Comparison of ENCODE assay signal across 1 cellular context in the genomic region with DNA sequence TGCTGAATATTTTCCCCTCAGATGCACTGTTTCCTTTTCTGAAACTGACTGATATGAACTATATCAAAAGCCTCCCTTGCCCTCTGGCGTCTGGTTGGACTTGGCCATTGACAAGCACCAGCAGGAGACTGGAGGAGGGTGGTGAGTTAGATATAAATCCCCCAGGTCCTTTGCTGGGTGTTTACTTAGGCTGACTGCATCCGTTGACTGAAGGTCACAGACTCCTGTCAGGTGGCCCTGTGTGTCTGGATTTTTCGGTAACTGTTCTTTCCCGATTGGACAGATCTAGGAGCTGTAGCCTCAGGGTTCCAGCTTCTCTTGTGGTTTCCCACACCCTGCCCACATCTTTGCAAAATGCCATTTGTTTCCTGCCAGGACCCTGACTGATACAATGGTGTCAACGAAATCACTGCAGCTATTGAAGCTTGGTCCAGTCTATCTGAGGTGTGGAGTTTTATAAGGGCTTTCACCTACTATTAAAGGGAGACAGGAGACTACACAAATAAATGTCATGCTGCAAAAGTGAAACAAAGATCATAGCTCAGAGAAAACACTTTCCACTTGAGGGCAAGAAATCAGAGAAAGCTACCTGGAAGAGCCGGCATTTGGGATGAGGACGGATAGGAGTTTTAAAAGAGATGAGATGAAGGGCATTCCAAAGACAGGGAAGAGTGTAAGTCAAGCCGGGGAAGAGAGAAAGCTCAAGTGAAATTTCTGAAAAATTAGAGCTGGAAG.
TF ChIP-seq lines count a peak whose summit lies in the region.

No MANE protein-coding gene starts in this region.

TF ChIP-seq in HepG2, 621 proteins besides CTCF, POLR2A, EP300 and RAD21 (continued from another document and continues in another):
- TF ChIP-seq ATF2 (CRISPR knock-in tag; IDR thresholded peaks at IDR 0.05), result peak; percentile 39; the same call in 1 of the 2 replicates
- TF ChIP-seq DZIP1 (CRISPR knock-in tag; IDR thresholded peaks at IDR 0.05), result no peak
- TF ChIP-seq, protein P1, sequence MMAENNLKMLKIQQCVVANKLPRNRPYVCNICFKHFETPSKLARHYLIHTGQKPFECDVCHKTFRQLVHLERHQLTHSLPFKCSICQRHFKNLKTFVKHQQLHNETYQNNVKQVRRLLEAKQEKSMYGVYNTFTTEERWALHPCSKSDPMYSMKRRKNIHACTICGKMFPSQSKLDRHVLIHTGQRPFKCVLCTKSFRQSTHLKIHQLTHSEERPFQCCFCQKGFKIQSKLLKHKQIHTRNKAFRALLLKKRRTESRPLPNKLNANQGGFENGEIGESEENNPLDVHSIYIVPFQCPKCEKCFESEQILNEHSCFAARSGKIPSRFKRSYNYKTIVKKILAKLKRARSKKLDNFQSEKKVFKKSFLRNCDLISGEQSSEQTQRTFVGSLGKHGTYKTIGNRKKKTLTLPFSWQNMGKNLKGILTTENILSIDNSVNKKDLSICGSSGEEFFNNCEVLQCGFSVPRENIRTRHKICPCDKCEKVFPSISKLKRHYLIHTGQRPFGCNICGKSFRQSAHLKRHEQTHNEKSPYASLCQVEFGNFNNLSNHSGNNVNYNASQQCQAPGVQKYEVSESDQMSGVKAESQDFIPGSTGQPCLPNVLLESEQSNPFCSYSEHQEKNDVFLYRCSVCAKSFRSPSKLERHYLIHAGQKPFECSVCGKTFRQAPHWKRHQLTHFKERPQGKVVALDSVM (CRISPR knock-in tag; IDR thresholded peaks at IDR 0.05), result no peak
- no peak for TF ChIP-seq KAT2B (IDR thresholded peaks at IDR 0.05; ENCODE audit: borderline replicate concordance, low read depth, low read length)
- 0 out of 2 replicates have a peak, but pooled peaks have one; percentile 27 for TF ChIP-seq ZBTB25 (CRISPR knock-in tag; IDR thresholded peaks at IDR 0.05)
- TF ChIP-seq ZNF414 (CRISPR knock-in tag; IDR thresholded peaks at IDR 0.05), result no peak
- no peak for TF ChIP-seq NFATC3 (CRISPR knock-in tag; IDR thresholded peaks at IDR 0.05)
- TF ChIP-seq, protein P2, sequence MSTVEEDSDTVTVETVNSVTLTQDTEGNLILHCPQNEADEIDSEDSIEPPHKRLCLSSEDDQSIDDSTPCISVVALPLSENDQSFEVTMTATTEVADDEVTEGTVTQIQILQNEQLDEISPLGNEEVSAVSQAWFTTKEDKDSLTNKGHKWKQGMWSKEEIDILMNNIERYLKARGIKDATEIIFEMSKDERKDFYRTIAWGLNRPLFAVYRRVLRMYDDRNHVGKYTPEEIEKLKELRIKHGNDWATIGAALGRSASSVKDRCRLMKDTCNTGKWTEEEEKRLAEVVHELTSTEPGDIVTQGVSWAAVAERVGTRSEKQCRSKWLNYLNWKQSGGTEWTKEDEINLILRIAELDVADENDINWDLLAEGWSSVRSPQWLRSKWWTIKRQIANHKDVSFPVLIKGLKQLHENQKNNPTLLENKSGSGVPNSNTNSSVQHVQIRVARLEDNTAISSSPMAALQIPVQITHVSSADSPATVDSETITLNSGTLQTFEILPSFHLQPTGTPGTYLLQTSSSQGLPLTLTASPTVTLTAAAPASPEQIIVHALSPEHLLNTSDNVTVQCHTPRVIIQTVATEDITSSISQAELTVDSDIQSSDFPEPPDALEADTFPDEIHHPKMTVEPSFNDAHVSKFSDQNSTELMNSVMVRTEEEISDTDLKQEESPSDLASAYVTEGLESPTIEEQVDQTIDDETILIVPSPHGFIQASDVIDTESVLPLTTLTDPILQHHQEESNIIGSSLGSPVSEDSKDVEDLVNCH (CRISPR knock-in tag; IDR thresholded peaks at IDR 0.05), result no peak
- TF ChIP-seq ARHGAP35 (CRISPR knock-in tag; IDR thresholded peaks at IDR 0.05; ENCODE audit: borderline replicate concordance), result no peak
- TF ChIP-seq CENPT (CRISPR knock-in tag; IDR thresholded peaks at IDR 0.05; ENCODE audit: low read depth), result no peak
- no peak for TF ChIP-seq ZBTB42 (CRISPR knock-in tag; IDR thresholded peaks at IDR 0.05)
- TF ChIP-seq TGIF2 (CRISPR knock-in tag; IDR thresholded peaks at IDR 0.05), result peak; percentile 86; the same call in 1 of the 2 replicates
- no peak for TF ChIP-seq NCOA5 (CRISPR knock-in tag; IDR thresholded peaks at IDR 0.05)
- no peak for TF ChIP-seq ZNF224 (CRISPR knock-in tag; IDR thresholded peaks at IDR 0.05)
- no peak for TF ChIP-seq ZKSCAN5 (CRISPR knock-in tag; IDR thresholded peaks at IDR 0.05)
- no peak for TF ChIP-seq SPEN (CRISPR knock-in tag; IDR thresholded peaks at IDR 0.05; ENCODE audit: low read depth)
- TF ChIP-seq SIX4 (CRISPR knock-in tag; IDR thresholded peaks at IDR 0.05), result no peak
- TF ChIP-seq SNAPC2 (CRISPR knock-in tag; IDR thresholded peaks at IDR 0.05), result no peak
- no peak for TF ChIP-seq NBN (conservative IDR thresholded peaks at IDR 0.05)
- no peak for TF ChIP-seq ZIK1 (CRISPR knock-in tag; IDR thresholded peaks at IDR 0.05; ENCODE audit: borderline replicate concordance, low read depth)
- TF ChIP-seq AHR (CRISPR knock-in tag; IDR thresholded peaks at IDR 0.05), result no peak
- 0 out of 2 replicates have a peak, but pooled peaks have one; percentile 39 for TF ChIP-seq ZNF468 (CRISPR knock-in tag; IDR thresholded peaks at IDR 0.05)
- no peak for TF ChIP-seq ZNF674 (CRISPR knock-in tag; IDR thresholded peaks at IDR 0.05; ENCODE audit: low read depth)
- TF ChIP-seq ZNF18 (CRISPR knock-in tag; IDR thresholded peaks at IDR 0.05; ENCODE audit: insufficient replicate concordance), result no peak
- TF ChIP-seq EZH2 (conservative IDR thresholded peaks at IDR 0.05; ENCODE audit: low read depth, low read length), result no peak
- TF ChIP-seq ARNTL (CRISPR knock-in tag; IDR thresholded peaks at IDR 0.05), result 0 out of 2 replicates have a peak, but pooled peaks have one; percentile 28
- TF ChIP-seq NR2F6 (IDR thresholded peaks at IDR 0.05), result 0 out of 2 replicates have a peak, but pooled peaks have one; percentile 39
- peak; percentile 48; the same call in 1 of the 2 replicates for TF ChIP-seq NR2F6 (CRISPR knock-in tag; IDR thresholded peaks at IDR 0.05)
- no peak for TF ChIP-seq SMARCE1 (IDR thresholded peaks at IDR 0.05; ENCODE audit: borderline replicate concordance)
- no peak for TF ChIP-seq EED (CRISPR knock-in tag; IDR thresholded peaks at IDR 0.05)
- TF ChIP-seq KLF11 (CRISPR knock-in tag; IDR thresholded peaks at IDR 0.05), result no peak
- no peak for TF ChIP-seq CERS6 (CRISPR knock-in tag; IDR thresholded peaks at IDR 0.05)
- TF ChIP-seq ZNF253 (CRISPR knock-in tag; IDR thresholded peaks at IDR 0.05; ENCODE audit: borderline replicate concordance), result no peak
- no peak for TF ChIP-seq GTF2F1 (IDR thresholded peaks at IDR 0.05; ENCODE audit: low read length)
- TF ChIP-seq, protein P3, sequence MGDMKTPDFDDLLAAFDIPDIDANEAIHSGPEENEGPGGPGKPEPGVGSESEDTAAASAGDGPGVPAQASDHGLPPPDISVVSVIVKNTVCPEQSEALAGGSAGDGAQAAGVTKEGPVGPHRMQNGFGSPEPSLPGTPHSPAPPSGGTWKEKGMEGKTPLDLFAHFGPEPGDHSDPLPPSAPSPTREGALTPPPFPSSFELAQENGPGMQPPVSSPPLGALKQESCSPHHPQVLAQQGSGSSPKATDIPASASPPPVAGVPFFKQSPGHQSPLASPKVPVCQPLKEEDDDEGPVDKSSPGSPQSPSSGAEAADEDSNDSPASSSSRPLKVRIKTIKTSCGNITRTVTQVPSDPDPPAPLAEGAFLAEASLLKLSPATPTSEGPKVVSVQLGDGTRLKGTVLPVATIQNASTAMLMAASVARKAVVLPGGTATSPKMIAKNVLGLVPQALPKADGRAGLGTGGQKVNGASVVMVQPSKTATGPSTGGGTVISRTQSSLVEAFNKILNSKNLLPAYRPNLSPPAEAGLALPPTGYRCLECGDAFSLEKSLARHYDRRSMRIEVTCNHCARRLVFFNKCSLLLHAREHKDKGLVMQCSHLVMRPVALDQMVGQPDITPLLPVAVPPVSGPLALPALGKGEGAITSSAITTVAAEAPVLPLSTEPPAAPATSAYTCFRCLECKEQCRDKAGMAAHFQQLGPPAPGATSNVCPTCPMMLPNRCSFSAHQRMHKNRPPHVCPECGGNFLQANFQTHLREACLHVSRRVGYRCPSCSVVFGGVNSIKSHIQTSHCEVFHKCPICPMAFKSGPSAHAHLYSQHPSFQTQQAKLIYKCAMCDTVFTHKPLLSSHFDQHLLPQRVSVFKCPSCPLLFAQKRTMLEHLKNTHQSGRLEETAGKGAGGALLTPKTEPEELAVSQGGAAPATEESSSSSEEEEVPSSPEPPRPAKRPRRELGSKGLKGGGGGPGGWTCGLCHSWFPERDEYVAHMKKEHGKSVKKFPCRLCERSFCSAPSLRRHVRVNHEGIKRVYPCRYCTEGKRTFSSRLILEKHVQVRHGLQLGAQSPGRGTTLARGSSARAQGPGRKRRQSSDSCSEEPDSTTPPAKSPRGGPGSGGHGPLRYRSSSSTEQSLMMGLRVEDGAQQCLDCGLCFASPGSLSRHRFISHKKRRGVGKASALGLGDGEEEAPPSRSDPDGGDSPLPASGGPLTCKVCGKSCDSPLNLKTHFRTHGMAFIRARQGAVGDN (CRISPR knock-in tag; IDR thresholded peaks at IDR 0.05), result no peak
- TF ChIP-seq CBX1 (IDR thresholded peaks at IDR 0.05; ENCODE audit: low read depth), result no peak
- TF ChIP-seq FOXA3 (CRISPR knock-in tag; IDR thresholded peaks at IDR 0.05), result peak; percentile 97
- TF ChIP-seq ZNF251 (CRISPR knock-in tag; IDR thresholded peaks at IDR 0.05), result no peak
- TF ChIP-seq ZNF740 (CRISPR knock-in tag; IDR thresholded peaks at IDR 0.05), result no peak
- peak; percentile 80 for TF ChIP-seq RARA (CRISPR knock-in tag; IDR thresholded peaks at IDR 0.05)
- TF ChIP-seq NFRKB (IDR thresholded peaks at IDR 0.05), result no peak
- no peak for TF ChIP-seq ZNF703 (CRISPR knock-in tag; IDR thresholded peaks at IDR 0.05; ENCODE audit: borderline replicate concordance)
- no peak for TF ChIP-seq ZNF20 (CRISPR knock-in tag; IDR thresholded peaks at IDR 0.05)
- no peak for TF ChIP-seq ZNF891 (CRISPR knock-in tag; IDR thresholded peaks at IDR 0.05)
- no peak for TF ChIP-seq ZNF772 (CRISPR knock-in tag; IDR thresholded peaks at IDR 0.05)
